In the genomic region with DNA sequence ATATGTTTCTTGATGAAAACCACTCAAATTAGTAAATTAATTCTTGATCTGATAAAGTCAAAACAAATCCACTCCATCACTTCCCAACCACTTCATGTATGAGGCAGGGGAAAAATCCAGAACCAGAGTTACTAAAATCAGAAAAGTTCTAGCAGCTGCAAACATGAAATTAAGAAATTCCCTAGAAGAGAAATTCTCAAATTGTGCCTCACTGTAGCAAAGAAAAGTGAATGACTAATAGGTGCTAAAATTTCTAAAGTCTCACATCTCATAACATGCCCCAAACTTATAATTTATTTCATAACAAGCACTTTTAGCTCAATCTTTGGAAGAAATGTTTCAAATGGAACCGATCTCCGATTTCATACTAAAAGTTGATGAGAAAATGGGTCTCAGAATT, we compare ENCODE assay signal across 18 cellular contexts.
DNase-seq lines count a peak whose midpoint lies in the region; ATAC-seq and TF ChIP-seq lines count a peak whose summit lies in the region.
"Had no signal": no experiment of that assay in that cellular context is flagged by ENCODE, and none has a peak within 500 bp of the region (broad histone marks: within the 10 kb centered on the region; RNA-seq: fewer than 3 reads in every experiment).

No MANE protein-coding gene starts in this region.

- no peak for DNase-seq in activated CD4-positive, alpha-beta memory T cell treated with anti-CD3 and anti-CD28 coated beads for 36 hours
- no peak for DNase-seq in activated CD4-positive, alpha-beta memory T cell treated with anti-CD3 and anti-CD28 coated beads, Interleukin-2, amount 10 ng/mL, durations not matched to agents 7 days and 5 days
- no peak for DNase-seq in natural killer cell treated with Interleukin-12 subunit alpha and Interleukin-12 subunit beta and Interleukin-15 and Interleukin-18, amount 100 ng/mL, for 72 hours (ENCODE audit: low spot score)
- no peak for DNase-seq in natural killer cell
- DNase-seq in dorsolateral prefrontal cortex = no peak
- DNase-seq in stimulated activated CD4-positive, alpha-beta T cell treated with anti-CD3 and anti-CD28 coated beads, Interleukin-15, amount 100 ng/mL, for 24 hours = no peak
- DNase-seq: DMS79 treated with DMSO at 0.1 percent for 48 hours; GOT3; Kasumi-1; MM.1S; NCI-H1092; NCI-H146; NCI-H510A; NCI-H748 treated with DMSO at 0.1 percent for 48 hours; NK-92 treated with Interleukin-12 subunit alpha and Interleukin-12 subunit beta, amount 100 ng/mL, for 24 hours; Peyer's patch had no signal

- TF ChIP-seq CTCF in natural killer cell (IDR thresholded peaks at IDR 0.05) (no peak), dorsolateral prefrontal cortex (IDR thresholded peaks at IDR 0.05 in 54 of 56, conservative IDR thresholded peaks at IDR 0.05 in 2 of 56; ENCODE audit: low read depth in 1 of 56, partially characterized antibody in 56 of 56) (no peak)

- H3K36me3 Mint-ChIP-seq in activated CD4-positive, alpha-beta memory T cell treated with anti-CD3 and anti-CD28 coated beads for 36 hours = peaks cover 26% of the 10 kb centered on the region
- peaks cover 38% of the 10 kb centered on the region for H3K36me3 Mint-ChIP-seq in activated CD4-positive, alpha-beta memory T cell treated with anti-CD3 and anti-CD28 coated beads, Interleukin-2, amount 10 ng/mL, durations not matched to agents 7 days and 5 days (ENCODE audit: low read depth)
- peaks cover 13% of the 10 kb centered on the region for H3K36me3 Mint-ChIP-seq in natural killer cell treated with Interleukin-12 subunit alpha and Interleukin-12 subunit beta and Interleukin-15 and Interleukin-18, amount 100 ng/mL, for 72 hours
- H3K36me3 Mint-ChIP-seq in natural killer cell = no peaks in the 10 kb centered on the region

- H3K27me3 Mint-ChIP-seq in activated CD4-positive, alpha-beta memory T cell treated with anti-CD3 and anti-CD28 coated beads for 36 hours = no peaks in the 10 kb centered on the region
- no peaks in the 10 kb centered on the region for H3K27me3 Mint-ChIP-seq in activated CD4-positive, alpha-beta memory T cell treated with anti-CD3 and anti-CD28 coated beads, Interleukin-2, amount 10 ng/mL, durations not matched to agents 7 days and 5 days
- H3K27me3 Mint-ChIP-seq in natural killer cell treated with Interleukin-12 subunit alpha and Interleukin-12 subunit beta and Interleukin-15 and Interleukin-18, amount 100 ng/mL, for 72 hours = no peaks in the 10 kb centered on the region
- no peaks in the 10 kb centered on the region for H3K27me3 Mint-ChIP-seq in natural killer cell (ENCODE audit: low read depth in 2 of 2)
- H3K27me3 Mint-ChIP-seq: B cell had no signal

- no peaks in the 10 kb centered on the region for H3K9me3 Mint-ChIP-seq in activated CD4-positive, alpha-beta memory T cell treated with anti-CD3 and anti-CD28 coated beads for 36 hours
- H3K9me3 Mint-ChIP-seq in activated CD4-positive, alpha-beta memory T cell treated with anti-CD3 and anti-CD28 coated beads, Interleukin-2, amount 10 ng/mL, durations not matched to agents 7 days and 5 days = no peaks in the 10 kb centered on the region
- H3K9me3 Mint-ChIP-seq in natural killer cell treated with Interleukin-12 subunit alpha and Interleukin-12 subunit beta and Interleukin-15 and Interleukin-18, amount 100 ng/mL, for 72 hours = peaks cover 7% of the 10 kb centered on the region
- peaks cover 0 to 3% of the 10 kb centered on the region in 2 donors for H3K9me3 Mint-ChIP-seq in natural killer cell

- no peaks in the 10 kb centered on the region for H3K27me3 ChIP-seq in dorsolateral prefrontal cortex
- H3K27me3 ChIP-seq: Peyer's patch had no signal

- ATAC-seq in natural killer cell treated with Interleukin-12 subunit alpha and Interleukin-12 subunit beta and Interleukin-15 and Interleukin-18, amount 100 ng/mL, for 72 hours = peak in 1 of 2 donors; percentile 51
- no peak for ATAC-seq in natural killer cell
- no peak for ATAC-seq in SK-N-SH treated with all-trans-retinoic acid at 6 μM for 48 hours

- CTCF ChIA-PET in activated CD4-positive, alpha-beta memory T cell treated with anti-CD3 and anti-CD28 coated beads for 36 hours (lab: Charles Lee) = interaction anchor here (0.6 to 1.2 kb wide), 3 partner anchors 13 to 129 kb away, joined by 3 to 4 read pairs (median 4); no protein-coding TSS in a partner anchor
- CTCF ChIA-PET in activated CD4-positive, alpha-beta memory T cell treated with anti-CD3 and anti-CD28 coated beads, Interleukin-2, amount 10 ng/mL, durations not matched to agents 7 days and 5 days (lab: Charles Lee) = no interaction called here

- peaks cover 72% of the 10 kb centered on the region for H3K4me1 Mint-ChIP-seq in activated CD4-positive, alpha-beta memory T cell treated with anti-CD3 and anti-CD28 coated beads for 36 hours (ENCODE audit: low read depth)
- peaks cover 23% of the 10 kb centered on the region for H3K4me1 Mint-ChIP-seq in activated CD4-positive, alpha-beta memory T cell treated with anti-CD3 and anti-CD28 coated beads, Interleukin-2, amount 10 ng/mL, durations not matched to agents 7 days and 5 days
- H3K4me1 Mint-ChIP-seq in natural killer cell treated with Interleukin-12 subunit alpha and Interleukin-12 subunit beta and Interleukin-15 and Interleukin-18, amount 100 ng/mL, for 72 hours (ENCODE audit: low read depth in 2 of 2) = peaks cover 51 to 58% of the 10 kb centered on the region in 2 donors
- peaks cover 38 to 45% of the 10 kb centered on the region in 2 donors for H3K4me1 Mint-ChIP-seq in natural killer cell

- H3K27ac ChIP-seq in dorsolateral prefrontal cortex = peak overlapping the region in 42 of 59 donors; percentile 5 to 76 (median 54)
- H3K27ac ChIP-seq: Peyer's patch had no signal

- H3K4me3 Mint-ChIP-seq in activated CD4-positive, alpha-beta memory T cell treated with anti-CD3 and anti-CD28 coated beads for 36 hours = no peak overlapping the region
- no peak overlapping the region for H3K4me3 Mint-ChIP-seq in activated CD4-positive, alpha-beta memory T cell treated with anti-CD3 and anti-CD28 coated beads, Interleukin-2, amount 10 ng/mL, durations not matched to agents 7 days and 5 days
- H3K4me3 Mint-ChIP-seq in natural killer cell treated with Interleukin-12 subunit alpha and Interleukin-12 subunit beta and Interleukin-15 and Interleukin-18, amount 100 ng/mL, for 72 hours = peak overlapping the region; percentile 51
- H3K4me3 Mint-ChIP-seq in natural killer cell = no peak overlapping the region
- H3K4me3 Mint-ChIP-seq: B cell had no signal

- peak overlapping the region; percentile 55 for H3K27ac Mint-ChIP-seq in activated CD4-positive, alpha-beta memory T cell treated with anti-CD3 and anti-CD28 coated beads for 36 hours
- no peak overlapping the region for H3K27ac Mint-ChIP-seq in activated CD4-positive, alpha-beta memory T cell treated with anti-CD3 and anti-CD28 coated beads, Interleukin-2, amount 10 ng/mL, durations not matched to agents 7 days and 5 days
- peak overlapping the region; percentile 72 to 91 for H3K27ac Mint-ChIP-seq in natural killer cell treated with Interleukin-12 subunit alpha and Interleukin-12 subunit beta and Interleukin-15 and Interleukin-18, amount 100 ng/mL, for 72 hours
- no peak overlapping the region for H3K27ac Mint-ChIP-seq in natural killer cell
- H3K27ac Mint-ChIP-seq: B cell had no signal

- intact Hi-C loops in activated CD4-positive, alpha-beta memory T cell treated with anti-CD3 and anti-CD28 coated beads for 36 hours (cut with micrococcal nuclease) = loop anchor here (5.0 to 10.0 kb wide), 3 partner anchors 43 to 285 kb away; no protein-coding TSS in a partner anchor
- intact Hi-C loops in natural killer cell (cut with micrococcal nuclease) (no loop called here), dorsolateral prefrontal cortex (cut with DNase I) (no loop called here)

- POLR2A ChIA-PET in activated CD4-positive, alpha-beta memory T cell treated with anti-CD3 and anti-CD28 coated beads for 36 hours (lab: Charles Lee) = no interaction called here
- POLR2A ChIA-PET in activated CD4-positive, alpha-beta memory T cell treated with anti-CD3 and anti-CD28 coated beads, Interleukin-2, amount 10 ng/mL, durations not matched to agents 7 days and 5 days (lab: Charles Lee) = no interaction called here

- no peak overlapping the region for H3K4me3 ChIP-seq in dorsolateral prefrontal cortex
- H3K4me3 ChIP-seq: Peyer's patch had no signal

TF ChIP-seq in SK-N-SH treated with all-trans-retinoic acid at 6 μM for 48 hours, 23 proteins besides CTCF, POLR2A, EP300 and RAD21:
- TF ChIP-seq ARNTL (CRISPR knock-in tag; IDR thresholded peaks at IDR 0.05; ENCODE audit: borderline replicate concordance, low read depth) (no peak), ZFP3 (CRISPR knock-in tag; IDR thresholded peaks at IDR 0.05) (no peak)

Comparison
In these comparisons a context has a peak if more than half of its experiments do, and no peak if none do; other contexts are left out.
1. H3K27ac Mint-ChIP-seq: peak in activated CD4-positive, alpha-beta memory T cell treated with anti-CD3 and anti-CD28 coated beads for 36 hours (single experiment) and natural killer cell treated with Interleukin-12 subunit alpha and Interleukin-12 subunit beta and Interleukin-15 and Interleukin-18, amount 100 ng/mL, for 72 hours (2 of 2); none in activated CD4-positive, alpha-beta memory T cell treated with anti-CD3 and anti-CD28 coated beads, Interleukin-2, amount 10 ng/mL, durations not matched to agents 7 days and 5 days (single experiment) and natural killer cell (0 of 2).